In genomic region chr1:12124693-12125421, GRCh38 we compare ENCODE assay signal across 1 cellular context.
TF ChIP-seq lines count a peak whose summit lies in the region.

No MANE protein-coding gene starts in this region.

TF ChIP-seq in K562, 482 proteins besides CTCF, POLR2A, EP300 and RAD21 (continued from another document and continues in another):
- no peak for TF ChIP-seq JUN (IDR thresholded peaks at IDR 0.05; ENCODE audit: borderline replicate concordance, low read depth, low read length)
- TF ChIP-seq JUN (CRISPR knock-in tag; IDR thresholded peaks at IDR 0.05; ENCODE audit: borderline replicate concordance), result peak; percentile 32; the same call in 1 of the 2 replicates
- TF ChIP-seq SMARCB1 (IDR thresholded peaks at IDR 0.05; ENCODE audit: insufficient read length, low read depth), result no peak
- TF ChIP-seq ZNF77 (CRISPR knock-in tag; IDR thresholded peaks at IDR 0.05), result no peak
- no peak for TF ChIP-seq POLR3G (IDR thresholded peaks at IDR 0.05; ENCODE audit: extremely low read depth, insufficient read length, insufficient replicate concordance)
- TF ChIP-seq KDM4B (IDR thresholded peaks at IDR 0.05; ENCODE audit: borderline replicate concordance in 2 of 2, low read depth in 1 of 2), result no peak
- TF ChIP-seq NBN (IDR thresholded peaks at IDR 0.05; ENCODE audit: low read depth), result 0 out of 2 replicates have a peak, but pooled peaks have one; percentile 50
- TF ChIP-seq ZBTB26 (CRISPR knock-in tag; IDR thresholded peaks at IDR 0.05), result 0 out of 2 replicates have a peak, but pooled peaks have one; percentile 21
- TF ChIP-seq ZNF592 (IDR thresholded peaks at IDR 0.05), result peak; percentile 55; the same call in 1 of the 2 replicates
- no peak for TF ChIP-seq TFAM (CRISPR knock-in tag; conservative IDR thresholded peaks at IDR 0.05)
- peak; percentile 91; the same call in 1 of the 2 replicates for TF ChIP-seq STAG1 (CRISPR knock-in tag; IDR thresholded peaks at IDR 0.05; ENCODE audit: borderline replicate concordance)
- TF ChIP-seq ARNT (IDR thresholded peaks at IDR 0.05), result peak; percentile 13 to 48; a peak in 1 of 4 replicates
- no peak for TF ChIP-seq HIVEP1 (CRISPR knock-in tag; IDR thresholded peaks at IDR 0.05)
- TF ChIP-seq LEF1 (IDR thresholded peaks at IDR 0.05), result no peak
- no peak for TF ChIP-seq MNT (conservative IDR thresholded peaks at IDR 0.05)
- TF ChIP-seq ZBTB17 (CRISPR knock-in tag; IDR thresholded peaks at IDR 0.05), result no peak
- TF ChIP-seq SAFB2 (IDR thresholded peaks at IDR 0.05; ENCODE audit: borderline replicate concordance, low read depth, low read length, severe bottlenecking), result no peak
- TF ChIP-seq MEF2A (IDR thresholded peaks at IDR 0.05; ENCODE audit: control insufficient read depth, low read depth, low read length), result no peak
- TF ChIP-seq SUPT5H (IDR thresholded peaks at IDR 0.05), result no peak
- no peak; the same call in 1 of the 2 replicates for TF ChIP-seq MTA2 (IDR thresholded peaks at IDR 0.05; ENCODE audit: low read depth)
- TF ChIP-seq ZNF655 (CRISPR knock-in tag; IDR thresholded peaks at IDR 0.05), result no peak
- TF ChIP-seq ZNF740 (CRISPR knock-in tag; IDR thresholded peaks at IDR 0.05), result no peak
- TF ChIP-seq ZNF740 (tag; IDR thresholded peaks at IDR 0.05), result no peak
- 0 out of 2 replicates have a peak, but pooled peaks have one; percentile 33 for TF ChIP-seq ZBTB9 (CRISPR knock-in tag; IDR thresholded peaks at IDR 0.05)
- no peak for TF ChIP-seq HMBOX1 (IDR thresholded peaks at IDR 0.05)
- TF ChIP-seq ZNF24 (IDR thresholded peaks at IDR 0.05), result peak; percentile 29; the same call in 1 of the 2 replicates
- no peak for TF ChIP-seq ZNF778 (CRISPR knock-in tag; IDR thresholded peaks at IDR 0.05)
- no peak for TF ChIP-seq BRF1 (IDR thresholded peaks at IDR 0.05; ENCODE audit: borderline replicate concordance, extremely low read depth, insufficient read length)
- TF ChIP-seq ZBTB8A (IDR thresholded peaks at IDR 0.05; ENCODE audit: partially characterized antibody), result no peak
- TF ChIP-seq MCM7 (IDR thresholded peaks at IDR 0.05), result no peak
- no peak for TF ChIP-seq POLR3A (IDR thresholded peaks at IDR 0.05; ENCODE audit: borderline replicate concordance, extremely low read depth, insufficient read depth, insufficient read length)
- TF ChIP-seq RBFOX2 (IDR thresholded peaks at IDR 0.05; ENCODE audit: low read depth, low read length), result no peak
- no peak for TF ChIP-seq ZNF57 (CRISPR knock-in tag; IDR thresholded peaks at IDR 0.05)
- TF ChIP-seq NFIC (IDR thresholded peaks at IDR 0.05), result peak; percentile 75
- TF ChIP-seq USF2 (CRISPR knock-in tag; IDR thresholded peaks at IDR 0.05), result no peak
- no peak for TF ChIP-seq MAFF (IDR thresholded peaks at IDR 0.05; ENCODE audit: low read length)
- peak; percentile 76 for TF ChIP-seq BCOR (IDR thresholded peaks at IDR 0.05)
- peak; percentile 78 for TF ChIP-seq MYNN (IDR thresholded peaks at IDR 0.05)
- TF ChIP-seq MYNN (CRISPR knock-in tag; IDR thresholded peaks at IDR 0.05), result no peak
- no peak for TF ChIP-seq PRMT5 (CRISPR knock-in tag; IDR thresholded peaks at IDR 0.05)
- TF ChIP-seq EZH2 (IDR thresholded peaks at IDR 0.05; ENCODE audit: borderline replicate concordance, low read depth, low read length), result no peak
- TF ChIP-seq MCM2 (IDR thresholded peaks at IDR 0.05; ENCODE audit: low read depth), result no peak
- TF ChIP-seq UBTF (IDR thresholded peaks at IDR 0.05; ENCODE audit: borderline replicate concordance in 1 of 2, low read depth in 2 of 2, low read length in 2 of 2), result no peak
- TF ChIP-seq RFX1 (IDR thresholded peaks at IDR 0.05), result no peak
- TF ChIP-seq ARID2 (IDR thresholded peaks at IDR 0.05), result peak; percentile 99
- peak; percentile 38 for TF ChIP-seq ESRRA (IDR thresholded peaks at IDR 0.05; ENCODE audit: borderline replicate concordance, low read depth)
- TF ChIP-seq ZNF174 (CRISPR knock-in tag; IDR thresholded peaks at IDR 0.05), result no peak
- no peak for TF ChIP-seq ETV1 (tag; conservative IDR thresholded peaks at IDR 0.05; ENCODE audit: low read depth)
- peak; percentile 40; the same call in 1 of the 2 replicates for TF ChIP-seq ZSCAN29 (IDR thresholded peaks at IDR 0.05)
- no peak for TF ChIP-seq NELFE (IDR thresholded peaks at IDR 0.05; ENCODE audit: insufficient read depth, insufficient read length)
- no peak for TF ChIP-seq TCFL5 (CRISPR knock-in tag; conservative IDR thresholded peaks at IDR 0.05)
- no peak for TF ChIP-seq TAF1 (IDR thresholded peaks at IDR 0.05; ENCODE audit: control insufficient read depth, extremely low read depth, insufficient read depth, low read length, severe bottlenecking)
- TF ChIP-seq ZHX1 (conservative IDR thresholded peaks at IDR 0.05; ENCODE audit: low read length), result no peak
